ENCODE assay signal across 10 cellular contexts in the genomic region with DNA sequence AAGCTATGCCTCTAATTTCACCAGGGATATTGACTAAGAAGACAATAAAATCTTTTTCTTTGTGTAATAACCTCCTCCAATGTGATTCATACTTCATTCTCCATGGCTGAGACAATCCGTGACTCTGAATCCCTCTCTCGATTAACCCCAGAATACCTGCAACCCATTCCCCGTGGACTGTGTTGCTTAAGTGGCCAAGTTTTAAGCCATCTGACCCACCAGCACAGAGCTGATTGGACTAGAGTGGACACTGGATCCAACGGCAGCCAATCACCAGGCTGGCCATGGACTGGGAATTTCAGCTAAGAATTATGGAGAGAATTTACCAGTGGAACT. TPM values are rescaled to one million over a fixed set of nuclear protein-coding genes. Genes with fewer than 3 reads are reported as not detected.
DNase-seq lines count a peak whose midpoint lies in the region; ATAC-seq and TF ChIP-seq lines count a peak whose summit lies in the region.
"Had no signal": no experiment of that assay in that cellular context is flagged by ENCODE, and none has a peak within 500 bp of the region (broad histone marks: within the 10 kb centered on the region; RNA-seq: fewer than 3 reads in every experiment).

No MANE protein-coding gene starts in this region.

- H3K9me3 Mint-ChIP-seq in brain = no peaks in the 10 kb centered on the region
- H3K9me3 Mint-ChIP-seq in T-helper 2 cell treated with Interferon-gamma antibody and Interleukin-4, amounts not matched to agents 5 μg/mL and 100 μg/mL, for 36 hours = no peaks in the 10 kb centered on the region

- H3K36me3 ChIP-seq in subcutaneous abdominal adipose tissue (ENCODE audit: control insufficient read depth in 5 of 5, insufficient read depth in 5 of 5, low read length in 5 of 5) = peaks cover 0 to 10% (median 2%) of the 10 kb centered on the region in 5 donors

- peak overlapping the region; percentile 35 to 100 (median 93) for H3K27ac Mint-ChIP-seq in brain
- H3K27ac Mint-ChIP-seq in T-helper 2 cell treated with Interferon-gamma antibody and Interleukin-4, amounts not matched to agents 5 μg/mL and 100 μg/mL, for 36 hours = no peak overlapping the region

- H3K27ac ChIP-seq in layer of hippocampus (ENCODE audit: low read depth, low read length) (peak overlapping the region; percentile 73), subcutaneous abdominal adipose tissue (ENCODE audit: low read depth, low read length) (peak overlapping the region; percentile 69)

- no peak for TF ChIP-seq CTCF in brain (conservative IDR thresholded peaks at IDR 0.05)

- H3K4me1 Mint-ChIP-seq in brain = peaks cover 57% of the 10 kb centered on the region
- peaks cover 12% of the 10 kb centered on the region for H3K4me1 Mint-ChIP-seq in T-helper 2 cell treated with Interferon-gamma antibody and Interleukin-4, amounts not matched to agents 5 μg/mL and 100 μg/mL, for 36 hours (ENCODE audit: low read depth)

- H3K4me1 ChIP-seq in subcutaneous abdominal adipose tissue (ENCODE audit: control insufficient read depth in 5 of 5, insufficient read depth in 5 of 5, low read length in 5 of 5) = peaks cover 0 to 42% (median 27%) of the 10 kb centered on the region in 5 donors

- H3K36me3 Mint-ChIP-seq in brain = peaks cover 15% of the 10 kb centered on the region
- peaks cover 26% of the 10 kb centered on the region for H3K36me3 Mint-ChIP-seq in T-helper 2 cell treated with Interferon-gamma antibody and Interleukin-4, amounts not matched to agents 5 μg/mL and 100 μg/mL, for 36 hours (ENCODE audit: low read depth)

- H3K27me3 Mint-ChIP-seq in brain = peaks cover 8% of the 10 kb centered on the region
- no peaks in the 10 kb centered on the region for H3K27me3 Mint-ChIP-seq in T-helper 2 cell treated with Interferon-gamma antibody and Interleukin-4, amounts not matched to agents 5 μg/mL and 100 μg/mL, for 36 hours (ENCODE audit: low read depth)

- no peaks in the 10 kb centered on the region for H3K9me3 ChIP-seq in subcutaneous abdominal adipose tissue (ENCODE audit: control insufficient read depth in 5 of 5, low read length in 5 of 5)

- no peak overlapping the region for H3K4me3 ChIP-seq in subcutaneous abdominal adipose tissue (ENCODE audit: low read depth in 1 of 5, low read length in 5 of 5)

- DNase-seq in HT1080 (ENCODE audit: low read depth) (peak; percentile 24), NAMALWA (ENCODE audit: low spot score) (no peak), NCI-H510A treated with DMSO at 0.1 percent for 48 hours (lab: John Stamatoyannopoulos, UW) (no peak)
- no peak for DNase-seq in T-helper 2 cell treated with Interferon-gamma antibody and Interleukin-4, amounts not matched to agents 5 μg/mL and 100 μg/mL, for 36 hours (ENCODE audit: low spot score)
- DNase-seq: erythroblast, NCI-H1694 had no signal

- peak overlapping the region in 1 of 5 donors; percentile 8 for H3K9ac ChIP-seq in subcutaneous abdominal adipose tissue (ENCODE audit: low read length in 5 of 5)

- ATAC-seq in GM21529 (IDR thresholded peaks at IDR 0.05; ENCODE audit: unreplicated experiment) = no peak

- no peaks in the 10 kb centered on the region for H3K27me3 ChIP-seq in layer of hippocampus (ENCODE audit: control insufficient read depth, insufficient read depth, low read length)
- H3K27me3 ChIP-seq in subcutaneous abdominal adipose tissue (ENCODE audit: control insufficient read depth in 5 of 5, insufficient read depth in 4 of 5, low read length in 5 of 5) = no peaks in the 10 kb centered on the region

- peak overlapping the region in 3 of 5 experiments; percentile 40 to 45 (median 42) for H3K4me3 Mint-ChIP-seq in brain
- no peak overlapping the region for H3K4me3 Mint-ChIP-seq in T-helper 2 cell treated with Interferon-gamma antibody and Interleukin-4, amounts not matched to agents 5 μg/mL and 100 μg/mL, for 36 hours

RNA-seq across cellular contexts. Expression of a gene that starts 5.4 kb away (rescaled TPM):
- total RNA-seq in HT1080 (2014; rRNA removed; shearing (Covaris generic)) = 0.03 TPM in 1 of 2 replicates, not detected in the other
- 0.05 TPM in 1 of 2 replicates, not detected in the other for polyA plus RNA-seq in HT1080 (2015; cell fraction: cytosol; rRNA removed)
- not detected in 2 replicates for polyA plus RNA-seq in HT1080 (2015; cell fraction: nucleus; rRNA removed)
- not detected for polyA plus RNA-seq in brain (ENCODE audit: insufficient read depth, low read depth, low replicate concordance)

RNA-seq across cellular contexts. Expression of a gene that starts 26.9 kb away (rescaled TPM):
- 437 and 448 TPM in 2 replicates for total RNA-seq in HT1080 (2014; rRNA removed; shearing (Covaris generic))
- polyA plus RNA-seq in HT1080 (2015; cell fraction: cytosol; rRNA removed) = 323 and 333 TPM in 2 replicates
- polyA plus RNA-seq in HT1080 (2015; cell fraction: nucleus; rRNA removed) = 115 and 142 TPM in 2 replicates
- polyA plus RNA-seq in brain (ENCODE audit: insufficient read depth, low read depth, low replicate concordance) = 447 TPM

RNA-seq across cellular contexts. Expression of a gene that starts 27.3 kb away (rescaled TPM):
- total RNA-seq in HT1080 (2014; rRNA removed; shearing (Covaris generic)) = 2.6 and 3.7 TPM in 2 replicates
- 3.4 and 3.8 TPM in 2 replicates for polyA plus RNA-seq in HT1080 (2015; cell fraction: cytosol; rRNA removed)
- 2.3 and 2.4 TPM in 2 replicates for polyA plus RNA-seq in HT1080 (2015; cell fraction: nucleus; rRNA removed)
- 16.2 TPM for polyA plus RNA-seq in brain (ENCODE audit: insufficient read depth, low read depth, low replicate concordance)
